In genomic region chr12:112901271-112901670, GRCh38 we compare ENCODE assay signal across 25 cellular contexts. TPM values are rescaled to one million over a fixed set of nuclear protein-coding genes. Genes with fewer than 3 reads are reported as not detected.
DNase-seq lines count a peak whose midpoint lies in the region; ATAC-seq and TF ChIP-seq lines count a peak whose summit lies in the region.
"Had no signal": no experiment of that assay in that cellular context is flagged by ENCODE, and none has a peak within 500 bp of the region (broad histone marks: within the 10 kb centered on the region; RNA-seq: fewer than 3 reads in every experiment).

No MANE protein-coding gene starts in this region.

- no peak overlapping the region for H3K9ac ChIP-seq in liver (ENCODE audit: low read depth in 1 of 2, low read length in 2 of 2)

- no peak for DNase-seq in CD4-positive, CD25-positive, alpha-beta regulatory T cell
- DNase-seq in LoVo (ENCODE audit: low spot score): peak; percentile 23
- no peak for DNase-seq in OCI-LY7 (ENCODE audit: low spot score)
- no peak for DNase-seq in activated T-cell treated with anti-CD3 and anti-CD28 coated beads, Interleukin-2, amount 50 U/mL, for 72 hours
- DNase-seq in NK-92 (lab: John Stamatoyannopoulos, UW; ENCODE audit: unreplicated experiment): no peak
- DNase-seq in tibial artery: no peak
- DNase-seq: activated CD4-positive, alpha-beta T cell treated with anti-CD3 and anti-CD28 coated beads for 1 hour; activated naive CD4-positive, alpha-beta T cell treated with anti-CD3 and anti-CD28 coated beads, Interleukin-2, amount 50 U/mL, for 16 hours; aorta; CD4-positive, alpha-beta memory T cell; DMS79; dorsolateral prefrontal cortex; H9; heart left ventricle; IMR-90; left lung; MM.1S; NCI-H1694; posterior cingulate gyrus had no signal

- H3K4me1 ChIP-seq in CD4-positive, CD25-positive, alpha-beta regulatory T cell (ENCODE audit: control insufficient read depth, insufficient read depth, low read length, poor library complexity, severe bottlenecking): peaks cover 36% of the 10 kb centered on the region
- peaks cover 53% of the 10 kb centered on the region for H3K4me1 ChIP-seq in OCI-LY7 (ENCODE audit: insufficient read depth, low read length, poor library complexity, severe bottlenecking)
- peaks cover 5 to 22% (median 19%) of the 10 kb centered on the region in 4 donors for H3K4me1 ChIP-seq in liver (ENCODE audit: control insufficient read depth in 4 of 4, insufficient read depth in 4 of 4, low read length in 3 of 4)
- H3K4me1 ChIP-seq in tibial artery: peaks cover 0 to 29% (median 10%) of the 10 kb centered on the region in 4 donors

- H3K4me3 ChIP-seq in CD4-positive, CD25-positive, alpha-beta regulatory T cell (ENCODE audit: low read depth, low read length): no peak overlapping the region
- H3K4me3 ChIP-seq in OCI-LY7 (ENCODE audit: low read depth, low read length, poor library complexity, severe bottlenecking): no peak overlapping the region
- no peak overlapping the region for H3K4me3 ChIP-seq in liver (ENCODE audit: low read depth in 1 of 3, low read length in 3 of 3)
- H3K4me3 ChIP-seq in tibial artery: no peak overlapping the region
- H3K4me3 ChIP-seq: dorsolateral prefrontal cortex, heart left ventricle, left lung had no signal

- H3K27ac Mint-ChIP-seq in CD4-positive, CD25-positive, alpha-beta regulatory T cell: peak overlapping the region in 2 of 3 donors; percentile 5 to 52
- H3K27ac Mint-ChIP-seq in activated T-cell treated with anti-CD3 and anti-CD28 coated beads, Interleukin-2, amount 50 U/mL, for 72 hours: no peak overlapping the region
- H3K27ac Mint-ChIP-seq: activated T-helper 1 cell treated with anti-CD3 and anti-CD28 coated beads, Interleukin-12 subunit alpha, Interleukin-12 subunit beta, Interleukin-2, Interleukin-4 antibody, amounts not matched to agents 30 ng/mL and 10 ng/mL and 1 ng/mL, durations not matched to agents 14 hours and 24 hours and 36 hours; H9 had no signal

- no peaks in the 10 kb centered on the region for H4K20me1 ChIP-seq in OCI-LY7 (ENCODE audit: insufficient read depth, low read length)

- H3K9me2 ChIP-seq in OCI-LY7 (ENCODE audit: insufficient read depth, low read length): no peaks in the 10 kb centered on the region

- CTCF ChIA-PET in OCI-LY7 (lab: Charles Lee; ENCODE audit: unreplicated experiment): no interaction called here

- no peaks in the 10 kb centered on the region for H3K9me3 ChIP-seq in CD4-positive, CD25-positive, alpha-beta regulatory T cell (ENCODE audit: control insufficient read depth in 2 of 2, low read length in 2 of 2)
- no peaks in the 10 kb centered on the region for H3K9me3 ChIP-seq in OCI-LY7 (ENCODE audit: low read length)
- no peaks in the 10 kb centered on the region for H3K9me3 ChIP-seq in liver (ENCODE audit: control insufficient read depth in 4 of 4, low read length in 3 of 4)
- no peaks in the 10 kb centered on the region for H3K9me3 ChIP-seq in tibial artery
- H3K9me3 ChIP-seq: heart left ventricle, left lung had no signal

- POLR2A ChIA-PET in OCI-LY7 (lab: Charles Lee): interaction anchor here (0.7 to 1.7 kb wide), 2 partner anchors 92 to 194 kb away, joined by 3 to 6 read pairs; no protein-coding TSS in a partner anchor

- no peaks in the 10 kb centered on the region for H3K27me3 ChIP-seq in CD4-positive, CD25-positive, alpha-beta regulatory T cell (ENCODE audit: control insufficient read depth, insufficient read depth, low read length)
- no peaks in the 10 kb centered on the region for H3K27me3 ChIP-seq in liver (ENCODE audit: control insufficient read depth in 4 of 4, insufficient read depth in 4 of 4, low read length in 3 of 4)
- H3K27me3 ChIP-seq in tibial artery: peaks cover 0 to 17% of the 10 kb centered on the region in 2 donors

- peaks cover 16 to 49% (median 33%) of the 10 kb centered on the region in 4 donors for H3K4me1 Mint-ChIP-seq in CD4-positive, CD25-positive, alpha-beta regulatory T cell
- peaks cover 20% of the 10 kb centered on the region for H3K4me1 Mint-ChIP-seq in activated T-cell treated with anti-CD3 and anti-CD28 coated beads, Interleukin-2, amount 50 U/mL, for 72 hours (ENCODE audit: low read depth)
- H3K4me1 Mint-ChIP-seq: H9 had no signal

- H3K36me3 Mint-ChIP-seq in CD4-positive, CD25-positive, alpha-beta regulatory T cell: no peaks in the 10 kb centered on the region
- H3K36me3 Mint-ChIP-seq in activated T-cell treated with anti-CD3 and anti-CD28 coated beads, Interleukin-2, amount 50 U/mL, for 72 hours (ENCODE audit: insufficient read depth in 2 of 2): no peaks in the 10 kb centered on the region
- H3K36me3 Mint-ChIP-seq: CD4-positive, alpha-beta memory T cell had no signal

- no peaks in the 10 kb centered on the region for H3K36me3 ChIP-seq in CD4-positive, CD25-positive, alpha-beta regulatory T cell (ENCODE audit: control insufficient read depth, insufficient read depth, low read length)
- H3K36me3 ChIP-seq in OCI-LY7 (ENCODE audit: insufficient read depth, low read length) (no peaks in the 10 kb centered on the region), liver (ENCODE audit: control insufficient read depth in 4 of 4, insufficient read depth in 3 of 4, low read depth in 1 of 4, low read length in 3 of 4) (no peaks in the 10 kb centered on the region), tibial artery (no peaks in the 10 kb centered on the region)
- H3K36me3 ChIP-seq: heart left ventricle, left lung had no signal

- no peak for ATAC-seq in CD4-positive, CD25-positive, alpha-beta regulatory T cell (ENCODE audit: low read depth in 2 of 2)
- no peak for ATAC-seq in HG02884 (IDR thresholded peaks at IDR 0.05; ENCODE audit: unreplicated experiment)
- no peak for ATAC-seq in activated T-cell treated with anti-CD3 and anti-CD28 coated beads, Interleukin-2, amount 50 U/mL, for 72 hours (replicated peaks in 1 of 2)
- ATAC-seq: heart left ventricle, left lung had no signal

- no peak overlapping the region for H3K27ac ChIP-seq in CD4-positive, CD25-positive, alpha-beta regulatory T cell (ENCODE audit: insufficient read depth, low read length, poor library complexity, severe bottlenecking)
- H3K27ac ChIP-seq in OCI-LY7 (ENCODE audit: low read depth, low read length, poor library complexity, severe bottlenecking) (peak overlapping the region; percentile 7), liver (ENCODE audit: low read depth in 1 of 2, low read length in 2 of 2) (peak overlapping the region; percentile 16 to 38), tibial artery (no peak overlapping the region)
- H3K27ac ChIP-seq: dorsolateral prefrontal cortex, epithelial cell of prostate, heart left ventricle, HL-60, left lung had no signal

- H3K4me3 Mint-ChIP-seq in CD4-positive, CD25-positive, alpha-beta regulatory T cell: peak overlapping the region in 2 of 4 donors; percentile 14 to 41
- H3K4me3 Mint-ChIP-seq in activated T-cell treated with anti-CD3 and anti-CD28 coated beads, Interleukin-2, amount 50 U/mL, for 72 hours: no peak overlapping the region
- H3K4me3 Mint-ChIP-seq: activated T-helper 1 cell treated with anti-CD3 and anti-CD28 coated beads, Interleukin-12 subunit alpha, Interleukin-12 subunit beta, Interleukin-2, Interleukin-4 antibody, amounts not matched to agents 30 ng/mL and 10 ng/mL and 1 ng/mL, durations not matched to agents 14 hours and 24 hours and 36 hours; CD4-positive, alpha-beta memory T cell; H9 had no signal

- 30% methylated on average over 2 of the region's 2 CpGs for WGBS in liver

- intact Hi-C loops in OCI-LY7 (cut with micrococcal nuclease; ENCODE audit: unreplicated experiment): loop anchor here (2.0 to 10.0 kb wide), 4 partner anchors 92 to 251 kb away; no protein-coding TSS in a partner anchor
- intact Hi-C loops in tibial artery (cut with DNase I; ENCODE audit: low total_unique reads): no loop called here

- TF ChIP-seq CTCF in OCI-LY7 (conservative IDR thresholded peaks at IDR 0.05; ENCODE audit: low read length): no peak
- TF ChIP-seq CTCF in liver (IDR thresholded peaks at IDR 0.05; ENCODE audit: low read depth, low read length, missing input control): no peak
- no peak for TF ChIP-seq CTCF in tibial artery (IDR thresholded peaks at IDR 0.05)

- no peak overlapping the region for H2AFZ ChIP-seq in OCI-LY7 (ENCODE audit: low read length)

- H3K79me2 ChIP-seq in OCI-LY7 (ENCODE audit: insufficient read depth, low read depth, low read length): no peaks in the 10 kb centered on the region

- peaks cover 10% of the 10 kb centered on the region for H3K27me3 Mint-ChIP-seq in CD4-positive, CD25-positive, alpha-beta regulatory T cell
- H3K27me3 Mint-ChIP-seq in activated T-cell treated with anti-CD3 and anti-CD28 coated beads, Interleukin-2, amount 50 U/mL, for 72 hours (ENCODE audit: low read depth): peaks cover 12% of the 10 kb centered on the region

- no peak overlapping the region for H3K4me2 ChIP-seq in OCI-LY7 (ENCODE audit: low read length)

- TF ChIP-seq RAD21 in liver (IDR thresholded peaks at IDR 0.05): peak; percentile 37 to 50

- no TSS peak for BruUV-seq in OCI-LY7 (replicated peaks; lab: Mats Ljungman, UMichigan)

- no peaks in the 10 kb centered on the region for H3K9me3 Mint-ChIP-seq in CD4-positive, CD25-positive, alpha-beta regulatory T cell
- no peaks in the 10 kb centered on the region for H3K9me3 Mint-ChIP-seq in activated T-cell treated with anti-CD3 and anti-CD28 coated beads, Interleukin-2, amount 50 U/mL, for 72 hours
- H3K9me3 Mint-ChIP-seq: activated T-helper 1 cell treated with anti-CD3 and anti-CD28 coated beads, Interleukin-12 subunit alpha, Interleukin-12 subunit beta, Interleukin-2, Interleukin-4 antibody, amounts not matched to agents 30 ng/mL and 10 ng/mL and 1 ng/mL, durations not matched to agents 14 hours and 24 hours and 36 hours; CD4-positive, alpha-beta memory T cell had no signal

TF ChIP-seq in liver, 16 proteins besides CTCF, POLR2A, EP300 and RAD21 (continues in another document):
- TF ChIP-seq HNF4G (IDR thresholded peaks at IDR 0.05) (no peak), EGR1 (IDR thresholded peaks at IDR 0.05; ENCODE audit: low read depth in 2 of 2) (peak in 1 of 2 donors; percentile 67), TAF1 (conservative IDR thresholded peaks at IDR 0.05) (no peak)

RNA-seq across cellular contexts. Expression of gene OAS1, which starts 5.5 kb away (rescaled TPM):
- 44.2 TPM for total RNA-seq in CD4-positive, CD25-positive, alpha-beta regulatory T cell
- polyA plus RNA-seq in CD4-positive, CD25-positive, alpha-beta regulatory T cell: 100 to 1,000 TPM in 3 of 4 donors, 10 to 100 TPM in 1; 95.4 to 115 (median 111) TPM
- 40.3 and 49.6 TPM in 2 replicates for total RNA-seq in OCI-LY7 (2014; rRNA removed; shearing (Covaris generic))
- total RNA-seq in OCI-LY7 (2022) (53.7 and 56.3 TPM in 2 replicates), liver (10 to 100 TPM; 20.5 to 22.0 TPM)
- 10 to 100 TPM; 24.9 to 26.0 TPM for polyA plus RNA-seq in liver
- 10 to 100 TPM; 17.3 to 41.9 TPM for total RNA-seq in activated T-cell treated with anti-CD3 and anti-CD28 coated beads, Interleukin-2, amount 50 U/mL, for 72 hours
- total RNA-seq: H9, IMR-90 had no signal
- polyA plus RNA-seq: IMR-90, neural cell had no signal

RNA-seq across cellular contexts. Expression of gene OAS3, which starts 37.0 kb away (rescaled TPM):
- 36.5 TPM for total RNA-seq in CD4-positive, CD25-positive, alpha-beta regulatory T cell
- 10 to 100 TPM; 12.2 to 17.7 (median 14.5) TPM for polyA plus RNA-seq in CD4-positive, CD25-positive, alpha-beta regulatory T cell
- total RNA-seq in OCI-LY7 (2014; rRNA removed; shearing (Covaris generic)): 0.79 and 4.7 TPM in 2 replicates
- total RNA-seq in OCI-LY7 (2022) (5.4 and 9.2 TPM in 2 replicates), liver (1 to 10 TPM; 4.5 to 9.5 TPM)
- polyA plus RNA-seq in liver: 1 to 10 TPM; 3.8 to 6.3 TPM
- 10 to 100 TPM; 14.7 to 39.3 TPM for total RNA-seq in activated T-cell treated with anti-CD3 and anti-CD28 coated beads, Interleukin-2, amount 50 U/mL, for 72 hours
- polyA plus RNA-seq: neural cell had no signal

Comparison
In these comparisons a context has a peak if more than half of its experiments do, and no peak if none do; other contexts are left out.
1. H3K27ac ChIP-seq: peak in OCI-LY7 (single experiment) and liver (2 of 2); none in CD4-positive, CD25-positive, alpha-beta regulatory T cell (single experiment) and tibial artery (0 of 2).